Comparison of ENCODE assay signal across 8 cellular contexts in genomic region chr11:112024778-112025678, GRCh38. TPM values are rescaled to one million over a fixed set of nuclear protein-coding genes. Genes with fewer than 3 reads are reported as not detected.
DNase-seq lines count a peak whose midpoint lies in the region; ATAC-seq and TF ChIP-seq lines count a peak whose summit lies in the region.

Gene DLAT, plus strand, starts transcription at chr11:112025408. Its CDS starts 65 bp downstream, at chr11:112025473.

- peak within 1 kb of the TSS; percentile 99 to 100 for H3K4me3 Mint-ChIP-seq in CD14-positive monocyte

- no peaks in the 10 kb centered on the region for H3K27me3 Mint-ChIP-seq in CD14-positive monocyte (ENCODE audit: low read depth in 3 of 3)

- intact Hi-C loops in CD14-positive monocyte (cut with micrococcal nuclease) (loop anchor here in 1 of 2 donors (10.0 kb wide), 1 partner anchor 90 kb away; the partner anchor contains the start of gene DIXDC1), lower leg skin (cut with DNase I; ENCODE audit: low total_unique reads) (no loop called here)

- 0% methylated on average over 55 to 58 of the region's 71 CpGs for WGBS in lower leg skin, 2 donors

- peak within 1 kb of the TSS; percentile 87 to 88 for H3K9ac ChIP-seq in duodenal mucosa (ENCODE audit: low read depth in 1 of 2, low read length in 2 of 2)

- peaks cover 18% of the 10 kb centered on the region for H3K4me1 Mint-ChIP-seq in CD14-positive monocyte

- H3K9me3 ChIP-seq in duodenal mucosa (ENCODE audit: control insufficient read depth in 1 of 2, low read length in 2 of 2), result no peaks in the 10 kb centered on the region

- peaks cover 0 to 2% (median 0%) of the 10 kb centered on the region in 7 donors for H3K9me3 Mint-ChIP-seq in CD14-positive monocyte

- peak within 1 kb of the TSS; percentile 90 for H3K27ac ChIP-seq in duodenal mucosa (ENCODE audit: low read depth, low read length)

- peak within 1 kb of the TSS; percentile 87 to 99 for H3K4me3 ChIP-seq in duodenal mucosa (ENCODE audit: low read depth in 1 of 2, low read length in 2 of 2)
- peak within 1 kb of the TSS; percentile 61 for H3K4me3 ChIP-seq in lower leg skin (ENCODE audit: low read depth, poor library complexity, severe bottlenecking)

- peaks cover 18 to 22% of the 10 kb centered on the region in 2 donors for H3K36me3 Mint-ChIP-seq in CD14-positive monocyte

- DNase-seq in CD14-positive monocyte (ENCODE audit: low spot score), result peak; percentile 82
- peak; percentile 92 for DNase-seq in NCI-H774 (lab: John Stamatoyannopoulos, UW)
- DNase-seq in activated CD4-positive, alpha-beta T cell treated with anti-CD3 and anti-CD28 coated beads, Interleukin-2, amount 50 U/mL, for 4 hours, result peak; percentile 73 to 77
- DNase-seq in lower leg skin (ENCODE audit: low spot score in 2 of 2), result peak; percentile 78 to 96
- DNase-seq in stimulated activated CD4-positive, alpha-beta T cell treated with anti-CD3 and anti-CD28 coated beads, TNF-alpha, amount 100 ng/mL, for 1 hour (ENCODE audit: low read depth in 3 of 3, low spot score in 1 of 3), result peak; percentile 50 to 65 (median 51)

- no peaks in the 10 kb centered on the region for H3K27me3 ChIP-seq in duodenal mucosa (ENCODE audit: control insufficient read depth in 1 of 2, insufficient read depth in 2 of 2, low read length in 2 of 2)

- H3K27ac Mint-ChIP-seq in CD14-positive monocyte, result peak within 1 kb of the TSS; percentile 92 to 99 (median 95)

- peaks cover 13 to 17% of the 10 kb centered on the region in 2 donors for H3K36me3 ChIP-seq in duodenal mucosa (ENCODE audit: control insufficient read depth in 1 of 2, insufficient read depth in 2 of 2, low read length in 2 of 2)

- ATAC-seq in GM19372 (IDR thresholded peaks at IDR 0.05; ENCODE audit: low read depth, unreplicated experiment), result peak; percentile 76
- peak; percentile 60 for ATAC-seq in HG03521 (IDR thresholded peaks at IDR 0.05; ENCODE audit: unreplicated experiment)

- H3K4me1 ChIP-seq in duodenal mucosa (ENCODE audit: control insufficient read depth in 1 of 2, insufficient read depth in 2 of 2, low read length in 2 of 2), result peaks cover 4 to 15% of the 10 kb centered on the region in 2 donors

- TF ChIP-seq CTCF in CD14-positive monocyte (IDR thresholded peaks at IDR 0.05) (no peak), lower leg skin (IDR thresholded peaks at IDR 0.05) (no peak)

- no peak for TF ChIP-seq POLR2A in lower leg skin (IDR thresholded peaks at IDR 0.05)

RNA-seq across cellular contexts. Expression of gene DLAT, which starts in this region (rescaled TPM):
- polyA plus RNA-seq in CD14-positive monocyte, result 10 to 100 TPM; 11.5 to 14.6 TPM
- 10 to 100 TPM; 18.1 to 32.1 (median 23.8) TPM for total RNA-seq in lower leg skin

Comparison
In these comparisons a context has a peak if more than half of its experiments do, and no peak if none do; other contexts are left out.
1. Peak in every context shown above with its lines: DNase-seq, ATAC-seq, H3K4me3 ChIP-seq and H3K27ac ChIP-seq.